24 cellular contexts compared by ENCODE assay signal in genomic region chr1:157151068-157151467, GRCh38. TPM values are rescaled to one million over a fixed set of nuclear protein-coding genes. Genes with fewer than 3 reads are reported as not detected.
"Had no signal": no experiment of that assay in that cellular context is flagged by ENCODE, and none has a peak within 500 bp of the region (broad histone marks: within the 10 kb centered on the region; RNA-seq: fewer than 3 reads in every experiment).

No MANE protein-coding gene starts in this region.

- H3K27me3 Mint-ChIP-seq: activated T-cell treated with anti-CD3 and anti-CD28 coated beads, Interleukin-2, amount 50 U/mL, for 24 hours; natural killer cell treated with Interleukin-12 subunit alpha and Interleukin-12 subunit beta and Interleukin-15 and Interleukin-18, amount 100 ng/mL, for 72 hours had no signal

- H3K4me3 Mint-ChIP-seq: activated naive CD4-positive, alpha-beta T cell treated with anti-CD3 and anti-CD28 coated beads for 36 hours; activated T-cell treated with anti-CD3 and anti-CD28 coated beads, Interleukin-2, amount 50 U/mL, for 24 hours; brain; natural killer cell treated with Interleukin-12 subunit alpha and Interleukin-12 subunit beta and Interleukin-15 and Interleukin-18, amount 100 ng/mL, for 72 hours; WTC11 had no signal

- DNase-seq: activated CD8-positive, alpha-beta memory T cell treated with anti-CD3 and anti-CD28 coated beads for 24 hours; activated CD8-positive, alpha-beta memory T cell treated with anti-CD3 and anti-CD28 coated beads, Interleukin-2, amount 50 U/mL, for 4 hours; activated naive CD4-positive, alpha-beta T cell treated with anti-CD3 and anti-CD28 coated beads for 36 hours; activated T-cell treated with anti-CD3 and anti-CD28 coated beads, Interleukin-2, amount 50 U/mL, for 24 hours; aorta; central memory CD4-positive, alpha-beta T cell; esophagus squamous epithelium; gastrocnemius medialis; hypothalamus; left ventricle myocardium superior; mammary epithelial cell; ovary; SJCRH30; stimulated activated CD4-positive, alpha-beta T cell treated with anti-CD3 and anti-CD28 coated beads, Interleukin-2, amount 100 ng/mL, for 48 hours; stimulated activated CD8-positive, alpha-beta memory T cell treated with anti-CD3 and anti-CD28 coated beads, Interleukin-4, amount 100 ng/mL, for 48 hours; stimulated activated naive CD8-positive, alpha-beta T cell treated with anti-CD3 and anti-CD28 coated beads, Interleukin-15, Interleukin-2, amounts not matched to agents 100 U/mL and 50 U/mL, for 24 hours; upper lobe of left lung had no signal

- H3K27ac Mint-ChIP-seq: activated naive CD4-positive, alpha-beta T cell treated with anti-CD3 and anti-CD28 coated beads for 36 hours; activated T-cell treated with anti-CD3 and anti-CD28 coated beads, Interleukin-2, amount 50 U/mL, for 24 hours; WTC11 had no signal

- H3K36me3 Mint-ChIP-seq: brain; natural killer cell treated with Interleukin-12 subunit alpha and Interleukin-12 subunit beta and Interleukin-15 and Interleukin-18, amount 100 ng/mL, for 72 hours; WTC11 had no signal

- ATAC-seq: gastrocnemius medialis; left ventricle myocardium superior; natural killer cell treated with Interleukin-12 subunit alpha and Interleukin-12 subunit beta and Interleukin-15 and Interleukin-18, amount 100 ng/mL, for 72 hours; stimulated activated naive CD8-positive, alpha-beta T cell treated with anti-CD3 and anti-CD28 coated beads, Interleukin-15, Interleukin-2, amounts not matched to agents 100 U/mL and 50 U/mL, for 24 hours; WTC11 had no signal

- H3K9me3 Mint-ChIP-seq: activated naive CD4-positive, alpha-beta T cell treated with anti-CD3 and anti-CD28 coated beads for 36 hours; activated T-cell treated with anti-CD3 and anti-CD28 coated beads, Interleukin-2, amount 50 U/mL, for 24 hours; natural killer cell treated with Interleukin-12 subunit alpha and Interleukin-12 subunit beta and Interleukin-15 and Interleukin-18, amount 100 ng/mL, for 72 hours; WTC11 had no signal

RNA-seq across cellular contexts. Expression of gene ETV3L, which starts 51.5 kb away (rescaled TPM):
- total RNA-seq: activated naive CD4-positive, alpha-beta T cell treated with anti-CD3 and anti-CD28 coated beads for 36 hours; aorta; dermis microvascular lymphatic vessel endothelial cell; esophagus squamous epithelium; gastrocnemius medialis; left ventricle myocardium superior; mammary epithelial cell; ovary; prostate gland; SJCRH30; subcutaneous adipose tissue; T-helper 2 cell treated with Interferon-gamma antibody and Interleukin-4, amounts not matched to agents 100 ng/mL and 5 ng/mL, for 36 hours; upper lobe of left lung had no signal
